In genomic region chr2:170967553-170967952, GRCh38 we compare ENCODE assay signal across 16 cellular contexts. TPM values are rescaled to one million over a fixed set of nuclear protein-coding genes. Genes with fewer than 3 reads are reported as not detected.
DNase-seq lines count a peak whose midpoint lies in the region; ATAC-seq and TF ChIP-seq lines count a peak whose summit lies in the region.
"Had no signal": no experiment of that assay in that cellular context is flagged by ENCODE, and none has a peak within 500 bp of the region (broad histone marks: within the 10 kb centered on the region; RNA-seq: fewer than 3 reads in every experiment).

No MANE protein-coding gene starts in this region.

- TF ChIP-seq CTCF in right atrium auricular region (IDR thresholded peaks at IDR 0.05) = no peak

- ATAC-seq in left ventricle myocardium superior (no peak), T-helper 17 cell (no peak), esophagus mucosa (no peak)
- no peak for ATAC-seq in stimulated activated effector memory CD8-positive, alpha-beta T cell treated with anti-CD3 and anti-CD28 coated beads, Interleukin-12 subunit alpha, Interleukin-12 subunit beta, amount 100 ng/mL, for 72 hours

- intact Hi-C loops in left ventricle myocardium superior (cut with micrococcal nuclease) = no loop called here

- peak overlapping the region; percentile 28 for H3K4me3 Mint-ChIP-seq in T-helper 17 cell
- H3K4me3 Mint-ChIP-seq in stimulated activated effector memory CD8-positive, alpha-beta T cell treated with anti-CD3 and anti-CD28 coated beads, Interleukin-12 subunit alpha, Interleukin-12 subunit beta, amount 100 ng/mL, for 72 hours = no peak overlapping the region
- H3K4me3 Mint-ChIP-seq: CD4-positive, CD25-positive, alpha-beta regulatory T cell; CD8-positive, alpha-beta memory T cell had no signal

- peaks cover 49% of the 10 kb centered on the region for H3K36me3 ChIP-seq in right atrium auricular region

- no peaks in the 10 kb centered on the region for H3K4me1 ChIP-seq in right atrium auricular region
- H3K4me1 ChIP-seq: BE2C had no signal

- H3K36me3 Mint-ChIP-seq in T-helper 17 cell (ENCODE audit: low read depth) = peaks cover 3% of the 10 kb centered on the region
- peaks cover 64% of the 10 kb centered on the region for H3K36me3 Mint-ChIP-seq in stimulated activated effector memory CD8-positive, alpha-beta T cell treated with anti-CD3 and anti-CD28 coated beads, Interleukin-12 subunit alpha, Interleukin-12 subunit beta, amount 100 ng/mL, for 72 hours

- DNase-seq in left ventricle myocardium superior (peak; percentile 36), right atrium auricular region (ENCODE audit: low spot score) (no peak), T-helper 17 cell (no peak), NCI-H1417 treated with DMSO at 0.1 percent for 48 hours (lab: John Stamatoyannopoulos, UW) (no peak)
- DNase-seq in stimulated activated effector memory CD8-positive, alpha-beta T cell treated with anti-CD3 and anti-CD28 coated beads, Interleukin-12 subunit alpha, Interleukin-12 subunit beta, amount 100 ng/mL, for 72 hours (ENCODE audit: low spot score in 2 of 2) = no peak
- DNase-seq: C1 segment of cervical spinal cord; CD4-positive, CD25-positive, alpha-beta regulatory T cell; CD8-positive, alpha-beta memory T cell; COR-L47; DMS 273 treated with DMSO at 0.1 percent for 48 hours; DND-41; EL had no signal

- H3K27ac ChIP-seq in right atrium auricular region = no peak overlapping the region
- H3K27ac ChIP-seq: GM23248 had no signal

- peaks cover 2% of the 10 kb centered on the region for H3K4me1 Mint-ChIP-seq in T-helper 17 cell
- H3K4me1 Mint-ChIP-seq in stimulated activated effector memory CD8-positive, alpha-beta T cell treated with anti-CD3 and anti-CD28 coated beads, Interleukin-12 subunit alpha, Interleukin-12 subunit beta, amount 100 ng/mL, for 72 hours = no peaks in the 10 kb centered on the region
- H3K4me1 Mint-ChIP-seq: CD4-positive, CD25-positive, alpha-beta regulatory T cell; CD8-positive, alpha-beta memory T cell had no signal

- peak overlapping the region; percentile 70 for H3K27ac Mint-ChIP-seq in T-helper 17 cell
- peak overlapping the region; percentile 77 for H3K27ac Mint-ChIP-seq in stimulated activated effector memory CD8-positive, alpha-beta T cell treated with anti-CD3 and anti-CD28 coated beads, Interleukin-12 subunit alpha, Interleukin-12 subunit beta, amount 100 ng/mL, for 72 hours

- H3K9me3 ChIP-seq in right atrium auricular region (no peaks in the 10 kb centered on the region), T-helper 17 cell (ENCODE audit: control insufficient read depth, low read length, poor library complexity, severe bottlenecking) (no peaks in the 10 kb centered on the region)
- H3K9me3 ChIP-seq: BE2C had no signal

- no peaks in the 10 kb centered on the region for H3K27me3 Mint-ChIP-seq in T-helper 17 cell
- H3K27me3 Mint-ChIP-seq: CD4-positive, CD25-positive, alpha-beta regulatory T cell; CD8-positive, alpha-beta memory T cell had no signal

- no peaks in the 10 kb centered on the region for H3K9me3 Mint-ChIP-seq in stimulated activated effector memory CD8-positive, alpha-beta T cell treated with anti-CD3 and anti-CD28 coated beads, Interleukin-12 subunit alpha, Interleukin-12 subunit beta, amount 100 ng/mL, for 72 hours
- H3K9me3 Mint-ChIP-seq: CD4-positive, CD25-positive, alpha-beta regulatory T cell; CD8-positive, alpha-beta memory T cell had no signal

- H3K4me3 ChIP-seq in right atrium auricular region = no peak overlapping the region
- H3K4me3 ChIP-seq: GM12878, GM23248 had no signal

- H3K27me3 ChIP-seq in right atrium auricular region = no peaks in the 10 kb centered on the region
- H3K27me3 ChIP-seq: BE2C had no signal

RNA-seq across cellular contexts. Expression of gene GORASP2, which starts 38.5 kb away (rescaled TPM):
- 59.0 TPM for total RNA-seq in left ventricle myocardium superior
- total RNA-seq in right atrium auricular region = 10 to 100 TPM; 58.4 to 69.0 TPM
- 10 to 100 TPM; 80.5 to 89.4 TPM for total RNA-seq in T-helper 17 cell
- total RNA-seq in esophagus mucosa = 60.8 TPM
